Comparison of ENCODE assay signal across 1 cellular context in genomic region chr17:72591500-72592241, GRCh38.
TF ChIP-seq lines count a peak whose summit lies in the region.

No MANE protein-coding gene starts in this region.

TF ChIP-seq in HepG2, 621 proteins besides CTCF, POLR2A, EP300 and RAD21 (continued from another document and continues in another):
- TF ChIP-seq NFAT5 (CRISPR knock-in tag; IDR thresholded peaks at IDR 0.05) (peak; percentile 30; the same call in 1 of the 2 replicates), POGZ (CRISPR knock-in tag; IDR thresholded peaks at IDR 0.05) (0 out of 2 replicates have a peak, but pooled peaks have one; percentile 32), ZHX2 (IDR thresholded peaks at IDR 0.05; ENCODE audit: low read depth) (0 out of 2 replicates have a peak, but pooled peaks have one; percentile 21), ZHX2 (CRISPR knock-in tag; IDR thresholded peaks at IDR 0.05; ENCODE audit: borderline replicate concordance) (0 out of 2 replicates have a peak, but pooled peaks have one; percentile 64), RFX3 (CRISPR knock-in tag; IDR thresholded peaks at IDR 0.05) (0 out of 2 replicates have a peak, but pooled peaks have one; percentile 14), MXD1 (CRISPR knock-in tag; IDR thresholded peaks at IDR 0.05) (0 out of 2 replicates have a peak, but pooled peaks have one; percentile 43), BRD4 (CRISPR knock-in tag; IDR thresholded peaks at IDR 0.05) (peak; percentile 30; the same call in 1 of the 2 replicates), GABPB1 (CRISPR knock-in tag; IDR thresholded peaks at IDR 0.05) (0 out of 2 replicates have a peak, but pooled peaks have one; percentile 61), TFE3 (CRISPR knock-in tag; IDR thresholded peaks at IDR 0.05) (no peak; the same call in 1 of the 2 replicates), U2AF1 (optimal IDR thresholded peaks at IDR 0.05; ENCODE audit: low read depth, low read length) (peak; percentile 11), HOXA5 (CRISPR knock-in tag; IDR thresholded peaks at IDR 0.05) (no peak), SALL1 (CRISPR knock-in tag; IDR thresholded peaks at IDR 0.05) (0 out of 2 replicates have a peak, but pooled peaks have one; percentile 27), TMF1 (CRISPR knock-in tag; IDR thresholded peaks at IDR 0.05; ENCODE audit: low read depth) (0 out of 2 replicates have a peak, but pooled peaks have one; percentile 30), ELF1 (CRISPR knock-in tag; IDR thresholded peaks at IDR 0.05) (0 out of 2 replicates have a peak, but pooled peaks have one; percentile 9), ZNF768 (CRISPR knock-in tag; IDR thresholded peaks at IDR 0.05) (peak; percentile 70; the same call in 1 of the 2 replicates), ARNT2 (CRISPR knock-in tag; IDR thresholded peaks at IDR 0.05; ENCODE audit: low read depth) (no peak), NFATC3 (CRISPR knock-in tag; IDR thresholded peaks at IDR 0.05) (0 out of 2 replicates have a peak, but pooled peaks have one; percentile 57), ZNF3 (CRISPR knock-in tag; IDR thresholded peaks at IDR 0.05) (peak; percentile 70), ZNF407 (CRISPR knock-in tag; IDR thresholded peaks at IDR 0.05; ENCODE audit: not compliant biosample characterization) (peak; percentile 39), MTERF4 (CRISPR knock-in tag; IDR thresholded peaks at IDR 0.05) (0 out of 2 replicates have a peak, but pooled peaks have one; percentile 73), ZBTB38 (CRISPR knock-in tag; IDR thresholded peaks at IDR 0.05) (peak; percentile 65), TERF1 (CRISPR knock-in tag; IDR thresholded peaks at IDR 0.05) (0 out of 2 replicates have a peak, but pooled peaks have one; percentile 76), HNRNPLL (IDR thresholded peaks at IDR 0.05; ENCODE audit: low read depth, low read length, poor library complexity, severe bottlenecking) (peak; percentile 66), SMAD1 (CRISPR knock-in tag; IDR thresholded peaks at IDR 0.05; ENCODE audit: borderline replicate concordance, low read depth) (no peak), TOPORS (CRISPR knock-in tag; IDR thresholded peaks at IDR 0.05) (no peak), ZNF580 (CRISPR knock-in tag; IDR thresholded peaks at IDR 0.05; ENCODE audit: borderline replicate concordance, low read depth) (0 out of 2 replicates have a peak, but pooled peaks have one; percentile 27), NR2F6 (IDR thresholded peaks at IDR 0.05) (0 out of 2 replicates have a peak, but pooled peaks have one; percentile 8), NR2F6 (CRISPR knock-in tag; IDR thresholded peaks at IDR 0.05) (peak; percentile 12; the same call in 1 of the 2 replicates), ZNF672 (CRISPR knock-in tag; IDR thresholded peaks at IDR 0.05) (peak; percentile 100), SIX1 (CRISPR knock-in tag; IDR thresholded peaks at IDR 0.05; ENCODE audit: borderline replicate concordance) (no peak)
